ENCODE assay signal across 2 cellular contexts in the genomic region with DNA sequence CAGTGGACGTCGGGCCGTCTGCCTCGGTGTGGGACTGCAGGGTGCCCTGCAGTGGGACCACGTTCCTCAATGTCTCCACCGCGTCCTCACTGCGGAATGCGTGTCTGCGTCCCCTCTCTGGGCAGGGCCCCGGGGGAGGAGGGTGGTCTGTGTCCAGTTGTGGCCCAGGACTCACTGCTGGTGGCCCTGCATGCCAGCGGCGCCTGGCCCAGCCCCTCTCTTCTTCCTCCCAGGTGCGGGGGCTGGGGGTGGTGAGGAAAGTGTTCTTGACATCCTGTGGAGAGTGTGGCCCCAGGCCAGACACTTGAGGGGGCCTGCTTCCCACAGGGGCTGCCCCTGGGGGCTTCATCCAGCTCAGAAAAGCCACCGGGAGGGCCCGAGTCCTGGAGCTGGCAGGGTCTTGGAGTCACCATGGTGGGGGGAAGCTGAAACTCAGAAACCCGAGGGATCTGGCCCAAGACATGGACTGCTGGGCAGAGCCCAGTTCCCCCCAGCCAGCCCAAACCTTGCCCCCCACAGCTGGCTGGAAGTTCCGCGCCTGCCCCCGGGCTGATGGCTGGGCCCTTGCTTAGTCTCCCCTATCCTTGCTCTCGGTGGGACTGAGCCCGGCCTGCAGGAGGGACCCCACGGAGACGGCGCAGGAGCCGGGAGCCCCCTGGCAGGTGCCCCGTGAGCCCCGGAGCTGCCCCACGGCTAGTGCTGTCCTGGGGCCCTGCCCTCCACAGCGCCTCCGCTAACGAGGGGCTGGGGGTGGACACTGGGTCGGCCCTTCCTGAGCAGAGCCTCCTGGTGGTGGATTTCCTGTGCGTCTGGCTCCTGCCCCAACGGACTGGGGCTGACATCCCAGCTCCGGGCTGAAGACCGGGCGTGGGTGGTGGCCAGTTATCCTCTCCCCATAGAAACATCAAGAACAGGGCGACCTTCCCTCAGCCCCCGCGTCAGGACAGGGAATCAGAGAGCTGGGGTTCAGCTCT.
TF ChIP-seq lines count a peak whose summit lies in the region.

No MANE protein-coding gene starts in this region.

TF ChIP-seq in A549, 52 proteins besides CTCF, POLR2A, EP300 and RAD21:
- TF ChIP-seq, protein P1, sequence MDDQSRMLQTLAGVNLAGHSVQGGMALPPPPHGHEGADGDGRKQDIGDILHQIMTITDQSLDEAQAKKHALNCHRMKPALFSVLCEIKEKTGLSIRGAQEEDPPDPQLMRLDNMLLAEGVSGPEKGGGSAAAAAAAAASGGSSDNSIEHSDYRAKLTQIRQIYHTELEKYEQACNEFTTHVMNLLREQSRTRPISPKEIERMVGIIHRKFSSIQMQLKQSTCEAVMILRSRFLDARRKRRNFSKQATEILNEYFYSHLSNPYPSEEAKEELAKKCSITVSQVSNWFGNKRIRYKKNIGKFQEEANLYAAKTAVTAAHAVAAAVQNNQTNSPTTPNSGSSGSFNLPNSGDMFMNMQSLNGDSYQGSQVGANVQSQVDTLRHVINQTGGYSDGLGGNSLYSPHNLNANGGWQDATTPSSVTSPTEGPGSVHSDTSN (IDR thresholded peaks at IDR 0.05): no peak
- TF ChIP-seq RNF2 (IDR thresholded peaks at IDR 0.05; ENCODE audit: borderline replicate concordance, low read depth): no peak
- no peak for TF ChIP-seq HDAC2 (IDR thresholded peaks at IDR 0.05)
- TF ChIP-seq TP53 (CRISPR knock-in tag; IDR thresholded peaks at IDR 0.05): no peak

TF ChIP-seq in IMR-90, 13 proteins besides CTCF, POLR2A, EP300 and RAD21:
- TF ChIP-seq MAZ (IDR thresholded peaks at IDR 0.05; ENCODE audit: borderline replicate concordance, low read depth, low read length) (no peak), RFX5 (IDR thresholded peaks at IDR 0.05; ENCODE audit: low read depth, low read length) (no peak), FOS (IDR thresholded peaks at IDR 0.05; ENCODE audit: low read depth, low read length) (no peak), SMC3 (IDR thresholded peaks at IDR 0.05; ENCODE audit: low read depth, low read length) (peak; percentile 12; the same call in 1 of the 2 replicates)
- TF ChIP-seq, protein P2, sequence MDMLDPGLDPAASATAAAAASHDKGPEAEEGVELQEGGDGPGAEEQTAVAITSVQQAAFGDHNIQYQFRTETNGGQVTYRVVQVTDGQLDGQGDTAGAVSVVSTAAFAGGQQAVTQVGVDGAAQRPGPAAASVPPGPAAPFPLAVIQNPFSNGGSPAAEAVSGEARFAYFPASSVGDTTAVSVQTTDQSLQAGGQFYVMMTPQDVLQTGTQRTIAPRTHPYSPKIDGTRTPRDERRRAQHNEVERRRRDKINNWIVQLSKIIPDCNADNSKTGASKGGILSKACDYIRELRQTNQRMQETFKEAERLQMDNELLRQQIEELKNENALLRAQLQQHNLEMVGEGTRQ (IDR thresholded peaks at IDR 0.05; ENCODE audit: low read depth, low read length): no peak
